Comparison of ENCODE assay signal across 8 cellular contexts in genomic region chr16:20137909-20138308, GRCh38.
"Had no signal": no experiment of that assay in that cellular context is flagged by ENCODE, and none has a peak within 500 bp of the region (broad histone marks: within the 10 kb centered on the region; RNA-seq: fewer than 3 reads in every experiment).

No MANE protein-coding gene starts in this region.

- ATAC-seq: GM12878 had no signal

- DNase-seq: GDM1, GF-D8 had no signal

- H3K4me3 ChIP-seq: GM12878 had no signal

- FAIRE-seq: G401.6, GM12878, GM12891, GM12892, GM18507, GM19239 had no signal
